In the genomic region with DNA sequence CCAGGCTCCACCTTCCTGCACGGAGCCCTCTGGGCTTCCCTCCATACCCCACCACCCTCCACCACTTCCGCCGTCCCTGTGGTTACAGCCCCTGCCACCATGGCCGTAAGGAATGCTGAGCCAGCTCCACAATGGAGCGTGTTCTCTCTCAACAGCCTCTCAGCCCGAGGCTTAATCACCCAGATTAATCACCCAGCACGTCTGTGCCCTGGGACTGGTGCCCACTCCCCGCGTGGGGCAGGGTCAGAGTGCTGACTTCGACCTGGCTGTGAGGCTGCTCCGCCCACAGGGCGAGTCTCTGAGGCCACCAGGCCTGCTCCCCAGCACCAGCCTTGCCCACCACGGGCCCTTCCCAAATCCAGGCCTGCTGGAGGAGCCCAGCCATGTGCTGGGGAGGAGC, we compare ENCODE assay signal across 18 cellular contexts. TPM values are rescaled to one million over a fixed set of nuclear protein-coding genes. Genes with fewer than 3 reads are reported as not detected.
DNase-seq lines count a peak whose midpoint lies in the region; FAIRE-seq and TF ChIP-seq lines count a peak whose summit lies in the region.
"Had no signal": no experiment of that assay in that cellular context is flagged by ENCODE, and none has a peak within 500 bp of the region (broad histone marks: within the 10 kb centered on the region; RNA-seq: fewer than 3 reads in every experiment).

No MANE protein-coding gene starts in this region.

- no peak overlapping the region for H3K27ac ChIP-seq in H1 (ENCODE audit: low read depth, low read length)
- no peak overlapping the region for H3K27ac ChIP-seq in endodermal cell (ENCODE audit: low read depth, low read length)
- H3K27ac ChIP-seq: brain microvascular endothelial cell, lower lobe of right lung, skin epidermis had no signal

- H3K27me3 ChIP-seq in MG63 = no peaks in the 10 kb centered on the region
- H3K27me3 ChIP-seq in H1 (replicated peaks in 1 of 4; ENCODE audit: control insufficient read depth in 3 of 4, extremely low read depth in 1 of 4, insufficient read depth in 3 of 4, low read length in 3 of 4) = no peaks in the 10 kb centered on the region
- no peaks in the 10 kb centered on the region for H3K27me3 ChIP-seq in endodermal cell (ENCODE audit: control insufficient read depth, insufficient read depth, low read length, poor library complexity, severe bottlenecking)
- H3K27me3 ChIP-seq: brain microvascular endothelial cell had no signal

- peak; percentile 94 for DNase-seq in EL
- peak; percentile 76 for DNase-seq in MG63
- DNase-seq in H1 (ENCODE audit: low read depth in 1 of 2, low spot score in 2 of 2) = no peak
- peak; percentile 92 for DNase-seq in myocyte (ENCODE audit: low read depth)
- no peak for DNase-seq in endodermal cell
- no peak for DNase-seq in LoVo (ENCODE audit: low spot score)
- DNase-seq in DMS 273 treated with DMSO at 0.1 percent for 48 hours (lab: John Stamatoyannopoulos, UW) = no peak
- DNase-seq in NCI-H1105 treated with DMSO at 0.1 percent for 48 hours (lab: John Stamatoyannopoulos, UW) = no peak
- DNase-seq: activated CD4-positive, alpha-beta T cell treated with anti-CD3 and anti-CD28 coated beads, Interleukin-2, amount 50 U/mL, for 1 hour; brain microvascular endothelial cell; effector memory CD4-positive, alpha-beta T cell; lower lobe of right lung; substantia nigra; T-helper 17 cell had no signal

- no peaks in the 10 kb centered on the region for H3K9me3 Mint-ChIP-seq in endodermal cell
- H3K9me3 Mint-ChIP-seq: activated T-helper 17 cell treated with anti-CD3 and anti-CD28 coated beads, Interleukin-2, amount 50 U/mL, for 72 hours had no signal

- H3K14ac ChIP-seq in H1 (ENCODE audit: insufficient read length) = no peak overlapping the region

- H3K36me3 Mint-ChIP-seq in endodermal cell (ENCODE audit: low read depth) = no peaks in the 10 kb centered on the region
- H3K36me3 Mint-ChIP-seq: CD14-positive monocyte had no signal

- H2AFZ ChIP-seq in H1 (ENCODE audit: low read length) = no peak overlapping the region

- TF ChIP-seq CTCF in H1 (IDR thresholded peaks at IDR 0.05; ENCODE audit: control extremely low read depth in 1 of 3, insufficient read depth in 1 of 3, low read depth in 1 of 3, low read length in 3 of 3) = no peak
- TF ChIP-seq CTCF in endodermal cell (conservative IDR thresholded peaks at IDR 0.05) = no peak

- no peak overlapping the region for H3K4me3 Mint-ChIP-seq in endodermal cell
- H3K4me3 Mint-ChIP-seq: activated T-helper 17 cell treated with anti-CD3 and anti-CD28 coated beads, Interleukin-2, amount 50 U/mL, for 72 hours; CD14-positive monocyte; T-helper 17 cell had no signal

- no peak overlapping the region for H3K18ac ChIP-seq in H1 (ENCODE audit: extremely low read depth, low read length)

- 85% methylated on average over 12 of the region's 13 CpGs; no CpG with 5 or more reads in 1 of the 2 experiments for WGBS in H1 (ENCODE audit: extremely low coverage in 1 of 2, insufficient coverage in 1 of 2, insufficient read length in 1 of 2, insufficient replicate concordance in 2 of 2, low coverage in 1 of 2, low lambda C conversion rate in 2 of 2, missing lambda C conversion rate in 1 of 2), 2 experiments
- 79 to 89% methylated on average over 10 to 13 of the region's 13 CpGs for WGBS in endodermal cell (ENCODE audit: insufficient coverage in 1 of 2, insufficient read length in 1 of 2), 2 experiments

- no peak overlapping the region for H2BK15ac ChIP-seq in H1 (ENCODE audit: low read length)

- no peak for TF ChIP-seq POLR2A in H1 (IDR thresholded peaks at IDR 0.05; ENCODE audit: control extremely low read depth in 1 of 2, low read depth in 2 of 2, low read length in 2 of 2)

- no peaks in the 10 kb centered on the region for H3K27me3 Mint-ChIP-seq in endodermal cell (ENCODE audit: insufficient read depth)
- H3K27me3 Mint-ChIP-seq: activated T-helper 17 cell treated with anti-CD3 and anti-CD28 coated beads, Interleukin-2, amount 50 U/mL, for 72 hours; T-helper 17 cell had no signal

- H3K36me3 ChIP-seq in MG63 (no peaks in the 10 kb centered on the region), H1 (ENCODE audit: control insufficient read depth in 2 of 4, insufficient read depth in 4 of 4, low read length in 3 of 4) (no peaks in the 10 kb centered on the region; a peak in 1 of 8 replicates), endodermal cell (ENCODE audit: control insufficient read depth, insufficient read depth, low read length) (no peaks in the 10 kb centered on the region)
- H3K36me3 ChIP-seq: brain microvascular endothelial cell, lower lobe of right lung had no signal

- H2BK120ac ChIP-seq in H1 (replicated peaks; ENCODE audit: low read depth, low read length) = no peak overlapping the region

- TF ChIP-seq EP300 in H1 (IDR thresholded peaks at IDR 0.05; ENCODE audit: borderline replicate concordance in 1 of 2, low read depth in 2 of 2, low read length in 2 of 2) = no peak

- H2BK5ac ChIP-seq in H1 (ENCODE audit: low read depth, low read length) = no peak overlapping the region; the same call in 1 of the 2 replicates

- no peaks in the 10 kb centered on the region for H3K79me1 ChIP-seq in H1 (ENCODE audit: low read depth, low read length)

- no peak overlapping the region for H4K91ac ChIP-seq in H1 (replicated peaks; ENCODE audit: insufficient read length, low read length)

- CTCF ChIA-PET in H1 (lab: Charles Lee; ENCODE audit: partially characterized antibody) = interaction anchor here (3.5 to 20.6 kb wide), 2 partner anchors 18 to 22 kb away, joined by 19 to 244 read pairs; partner anchors contain the start of gene INS

- H3K27ac Mint-ChIP-seq in endodermal cell = no peak overlapping the region
- H3K27ac Mint-ChIP-seq: activated T-helper 17 cell treated with anti-CD3 and anti-CD28 coated beads, Interleukin-2, amount 50 U/mL, for 72 hours; T-helper 17 cell had no signal

- POLR2A ChIA-PET in H1 (lab: Charles Lee; ENCODE audit: partially characterized antibody) = no interaction called here

- no peak overlapping the region for H3K4me3 ChIP-seq in MG63
- no peak overlapping the region for H3K4me3 ChIP-seq in H1 (ENCODE audit: extremely low read depth in 1 of 4, insufficient read depth in 2 of 4, low read depth in 3 of 4, low read length in 4 of 4)
- H3K4me3 ChIP-seq in endodermal cell (ENCODE audit: low read length) = no peak overlapping the region
- H3K4me3 ChIP-seq: lower lobe of right lung, skin epidermis had no signal

- H3K4ac ChIP-seq in H1 (replicated peaks; ENCODE audit: insufficient read length, low read depth, low read length) = peak overlapping the region; percentile 85

- no peak for FAIRE-seq in H1 (lab: Jason Lieb, UNC)

- H3K56ac ChIP-seq in H1 (replicated peaks; ENCODE audit: insufficient read length, low read depth, low read length) = no peak overlapping the region

- no peak overlapping the region for H3K4me2 ChIP-seq in H1 (ENCODE audit: insufficient read depth in 1 of 2, low read depth in 2 of 2, low read length in 2 of 2)

- H3K79me2 ChIP-seq in H1 (ENCODE audit: control insufficient read depth in 1 of 2, insufficient read depth in 2 of 2, low read length in 2 of 2) = no peaks in the 10 kb centered on the region

- H3K23me2 ChIP-seq in H1 (ENCODE audit: low read depth, low read length) = no peaks in the 10 kb centered on the region

- H3K9ac ChIP-seq in H1 (replicated peaks in 1 of 4; ENCODE audit: extremely low read depth in 1 of 4, low read depth in 3 of 4, low read length in 3 of 4) (no peak overlapping the region), endodermal cell (ENCODE audit: extremely low read depth, low read length, poor library complexity, severe bottlenecking) (no peak overlapping the region)

- H2BK20ac ChIP-seq in H1 (ENCODE audit: low read length) = no peak overlapping the region

- no peak overlapping the region for H4K8ac ChIP-seq in H1 (ENCODE audit: extremely low read depth, insufficient read depth, low read length)

- H2BK12ac ChIP-seq in H1 (ENCODE audit: low read depth, low read length) = no peak overlapping the region

- H2AK5ac ChIP-seq in H1 (ENCODE audit: low read depth, low read length) = no peak overlapping the region

- no peaks in the 10 kb centered on the region for H3K9me3 ChIP-seq in MG63
- H3K9me3 ChIP-seq in H1 (ENCODE audit: insufficient read depth in 2 of 2, low read depth in 1 of 2, low read length in 1 of 2) = no peaks in the 10 kb centered on the region
- no peaks in the 10 kb centered on the region for H3K9me3 ChIP-seq in endodermal cell (ENCODE audit: control insufficient read depth, low read length)
- H3K9me3 ChIP-seq: lower lobe of right lung had no signal

- no peak overlapping the region for H3K23ac ChIP-seq in H1 (ENCODE audit: insufficient read length)

- H3K4me1 ChIP-seq in H1 (replicated peaks in 1 of 4; ENCODE audit: control insufficient read depth in 3 of 4, insufficient read depth in 4 of 4, low read length in 3 of 4) (no peaks in the 10 kb centered on the region), endodermal cell (ENCODE audit: control insufficient read depth, insufficient read depth, low read length) (no peaks in the 10 kb centered on the region)
- H3K4me1 ChIP-seq: lower lobe of right lung had no signal

- no peak overlapping the region for H4K5ac ChIP-seq in H1 (ENCODE audit: insufficient read length, low read depth, low read length)

- peaks cover 0 to 6% of the 10 kb centered on the region in 2 experiments for H4K20me1 ChIP-seq in H1 (replicated peaks in 1 of 2; ENCODE audit: control insufficient read depth in 1 of 2, insufficient read depth in 2 of 2, low read length in 2 of 2)

- no peak for TF ChIP-seq RAD21 in H1 (IDR thresholded peaks at IDR 0.05 in 1 of 2, conservative IDR thresholded peaks at IDR 0.05 in 1 of 2; ENCODE audit: low read depth in 2 of 2, low read length in 2 of 2)

- H3K4me1 Mint-ChIP-seq in endodermal cell = no peaks in the 10 kb centered on the region
- H3K4me1 Mint-ChIP-seq: activated T-helper 17 cell treated with anti-CD3 and anti-CD28 coated beads, Interleukin-2, amount 50 U/mL, for 72 hours; CD14-positive monocyte had no signal

RNA-seq across cellular contexts. Expression of gene TH, which starts 4.0 kb away (rescaled TPM):
- total RNA-seq in MG63 (2014; rRNA removed; shearing (Covaris generic); ENCODE audit: low replicate concordance) = not detected in 2 replicates
- total RNA-seq in H1 (2021; fragmentation: NEBNext Ultra II Directional; extraction: Animal tissue kit (Norgen Biotek cat#: 25700)) = not detected in 2 replicates
- polyA plus RNA-seq in H1 (2011; rRNA removed) = 0.09 and 0.16 TPM in 2 replicates
- polyA plus RNA-seq in H1 (2011; cell fraction: cytosol; rRNA removed) = 0.09 TPM
- 0.11 TPM for polyA plus RNA-seq in H1 (2011; cell fraction: nucleus; rRNA removed)
- 0.11 TPM in 1 of 4 replicates, not detected in the others for polyA plus RNA-seq in H1 (2012, experiment 1 of 2)
- not detected for polyA plus RNA-seq in H1 (2012, experiment 2 of 2)
- not detected for polyA plus RNA-seq in H1 (2013, experiment 1 of 2)
- polyA plus RNA-seq in H1 (2013, experiment 2 of 2) = not detected
- not detected in 2 replicates for polyA minus RNA-seq in H1 (2011; rRNA and poly(A)+ RNA removed)
- not detected for polyA minus RNA-seq in H1 (2011; cell fraction: cytosol; rRNA and poly(A)+ RNA removed)
- polyA minus RNA-seq in H1 (2011; cell fraction: nucleus; rRNA and poly(A)+ RNA removed) = not detected
- total RNA-seq in myocyte (not detected in 2 replicates), endodermal cell (not detected)
- not detected for polyA plus RNA-seq in myocyte (2012)
- 44.8 TPM for polyA plus RNA-seq in endodermal cell (2013, experiment 1 of 2)
- 37.3 TPM for polyA plus RNA-seq in endodermal cell (2013, experiment 2 of 2)
- total RNA-seq: activated T-helper 17 cell treated with anti-CD3 and anti-CD28 coated beads, Interleukin-2, amount 50 U/mL, for 72 hours; lower lobe of right lung; T-helper 17 cell had no signal
- polyA plus RNA-seq: CD14-positive monocyte had no signal

RNA-seq across cellular contexts. Expression of gene INS, which starts 14.7 kb away (rescaled TPM):
- total RNA-seq in MG63 (2014; rRNA removed; shearing (Covaris generic); ENCODE audit: low replicate concordance) = not detected in 2 replicates
- total RNA-seq in H1 (2021; fragmentation: NEBNext Ultra II Directional; extraction: Animal tissue kit (Norgen Biotek cat#: 25700)) = not detected in 2 replicates
- not detected in 2 replicates for polyA plus RNA-seq in H1 (2011; rRNA removed)
- polyA plus RNA-seq in H1 (2011; cell fraction: cytosol; rRNA removed) = not detected
- not detected for polyA plus RNA-seq in H1 (2011; cell fraction: nucleus; rRNA removed)
- polyA plus RNA-seq in H1 (2012, experiment 1 of 2) = not detected in 4 replicates
- polyA plus RNA-seq in H1 (2012, experiment 2 of 2) = not detected
- not detected for polyA plus RNA-seq in H1 (2013, experiment 1 of 2)
- not detected for polyA plus RNA-seq in H1 (2013, experiment 2 of 2)
- polyA minus RNA-seq in H1 (2011; rRNA and poly(A)+ RNA removed) = not detected in 2 replicates
- polyA minus RNA-seq in H1 (2011; cell fraction: cytosol; rRNA and poly(A)+ RNA removed) = not detected
- not detected for polyA minus RNA-seq in H1 (2011; cell fraction: nucleus; rRNA and poly(A)+ RNA removed)
- total RNA-seq in myocyte = not detected in 2 replicates
- not detected for polyA plus RNA-seq in myocyte (2012)
- total RNA-seq in endodermal cell = not detected
- not detected for polyA plus RNA-seq in endodermal cell (2013, experiment 1 of 2)
- polyA plus RNA-seq in endodermal cell (2013, experiment 2 of 2) = not detected
- total RNA-seq: activated T-helper 17 cell treated with anti-CD3 and anti-CD28 coated beads, Interleukin-2, amount 50 U/mL, for 72 hours; lower lobe of right lung; T-helper 17 cell had no signal
- polyA plus RNA-seq: CD14-positive monocyte, neural cell had no signal

RNA-seq across cellular contexts. Expression of gene IGF2, which starts 36.5 kb away (rescaled TPM):
- total RNA-seq in MG63 (2014; rRNA removed; shearing (Covaris generic); ENCODE audit: low replicate concordance) = not detected in 2 replicates
- total RNA-seq in H1 (2021; fragmentation: NEBNext Ultra II Directional; extraction: Animal tissue kit (Norgen Biotek cat#: 25700)) = 1.3 and 1.5 TPM in 2 replicates
- polyA plus RNA-seq in H1 (2011; rRNA removed) = 0.74 and 2.0 TPM in 2 replicates
- polyA plus RNA-seq in H1 (2011; cell fraction: cytosol; rRNA removed) = 1.1 TPM
- 0.37 TPM for polyA plus RNA-seq in H1 (2011; cell fraction: nucleus; rRNA removed)
- 1.6 to 3.2 TPM (median 2.7 TPM) in 4 replicates for polyA plus RNA-seq in H1 (2012, experiment 1 of 2)
- 1.00 TPM for polyA plus RNA-seq in H1 (2012, experiment 2 of 2)
- polyA plus RNA-seq in H1 (2013, experiment 1 of 2) = 2.0 TPM
- polyA plus RNA-seq in H1 (2013, experiment 2 of 2) = 2.6 TPM
- polyA minus RNA-seq in H1 (2011; rRNA and poly(A)+ RNA removed) = 0.20 and 0.57 TPM in 2 replicates
- polyA minus RNA-seq in H1 (2011; cell fraction: cytosol; rRNA and poly(A)+ RNA removed) = 0.88 TPM
- polyA minus RNA-seq in H1 (2011; cell fraction: nucleus; rRNA and poly(A)+ RNA removed) = 0.70 TPM
- total RNA-seq in myocyte (330 and 438 TPM in 2 replicates), endodermal cell (1 to 10 TPM in 1 of 2 donors, under 1 TPM in 1; 0.80 to 5.1 TPM)
- 915 TPM for polyA plus RNA-seq in myocyte (2012)
- 28.1 TPM for polyA plus RNA-seq in endodermal cell (2013, experiment 1 of 2)
- polyA plus RNA-seq in endodermal cell (2013, experiment 2 of 2) = 20.1 TPM
- polyA plus RNA-seq: CD14-positive monocyte, neural cell had no signal

Comparison
In these comparisons a context has a peak if more than half of its experiments do, and no peak if none do; other contexts are left out.
1. DNase-seq: peak in EL (single experiment), MG63 (single experiment) and myocyte (single experiment); none in H1 (0 of 2), endodermal cell (single experiment), LoVo (single experiment), DMS 273 treated with DMSO at 0.1 percent for 48 hours (single experiment) and NCI-H1105 treated with DMSO at 0.1 percent for 48 hours (single experiment).
2. RNA of gene IGF2, which starts 36.5 kb away (total RNA-seq): 330 to 438 TPM in myocyte; 0.80 to 5.1 TPM in endodermal cell, 1.3 to 1.5 TPM in H1 and not detected in MG63; every median in the first group is over 10 times any median in the second.